ENCODE assay signal across 18 cellular contexts in the genomic region with DNA sequence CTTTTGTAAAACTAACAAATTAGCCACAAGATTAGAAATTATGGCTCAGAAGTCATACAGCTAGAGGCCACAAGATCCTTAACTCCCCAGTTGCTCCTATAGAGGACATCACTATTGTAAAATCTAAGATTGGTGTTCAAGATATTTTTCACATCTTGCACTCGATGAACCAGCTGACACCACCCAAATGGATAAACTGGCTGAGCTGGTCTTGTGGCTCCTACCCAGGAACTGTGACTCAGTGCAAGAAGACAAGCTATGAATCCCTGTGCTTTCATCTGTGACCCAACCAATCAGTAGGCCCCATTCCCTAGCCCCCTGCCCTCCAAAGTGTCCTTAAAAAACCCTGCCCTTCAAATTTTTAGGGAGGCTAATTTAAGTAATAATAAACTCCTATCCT. TPM values are rescaled to one million over a fixed set of nuclear protein-coding genes. Genes with fewer than 3 reads are reported as not detected.
DNase-seq lines count a peak whose midpoint lies in the region; ATAC-seq and TF ChIP-seq lines count a peak whose summit lies in the region.
"Had no signal": no experiment of that assay in that cellular context is flagged by ENCODE, and none has a peak within 500 bp of the region (broad histone marks: within the 10 kb centered on the region; RNA-seq: fewer than 3 reads in every experiment).

No MANE protein-coding gene starts in this region.

- peaks cover 77% of the 10 kb centered on the region for H3K27me3 ChIP-seq in PC-3 (ENCODE audit: low read length)
- H3K27me3 ChIP-seq in CD4-positive, alpha-beta memory T cell (ENCODE audit: insufficient read depth, low read length), result peaks cover 7% of the 10 kb centered on the region
- H3K27me3 ChIP-seq: BLaER1 had no signal

- H3F3A ChIP-seq in PC-3 (ENCODE audit: low read length, unreplicated experiment), result no peaks in the 10 kb centered on the region

- no peaks in the 10 kb centered on the region for H3K9me2 ChIP-seq in PC-3 (replicated peaks; ENCODE audit: low read length)

- H3K27ac ChIP-seq in PC-3 (ENCODE audit: low read length) (no peak overlapping the region), epithelial cell of prostate (no peak overlapping the region)
- no peak overlapping the region for H3K27ac ChIP-seq in CD4-positive, alpha-beta memory T cell (ENCODE audit: low read depth, low read length)
- H3K27ac ChIP-seq: BLaER1 had no signal

- H3K4me2 ChIP-seq in PC-3 (ENCODE audit: low read length), result no peak overlapping the region
- H3K4me2 ChIP-seq: BLaER1 had no signal

- H3K27ac Mint-ChIP-seq in Calu3 (ENCODE audit: unreplicated experiment) (no peak overlapping the region), T-cell (no peak overlapping the region)
- H3K27ac Mint-ChIP-seq in CD4-positive, alpha-beta memory T cell, result no peak overlapping the region
- H3K27ac Mint-ChIP-seq: CD14-positive monocyte; CD8-positive, alpha-beta T cell; H9 had no signal

- no peaks in the 10 kb centered on the region for H4K20me1 ChIP-seq in PC-3 (ENCODE audit: low read length)
- H4K20me1 ChIP-seq: BLaER1 had no signal

- intact Hi-C loops in Calu3 (cut with micrococcal nuclease; ENCODE audit: unreplicated experiment) (no loop called here), PC-3 (cut with micrococcal nuclease) (no loop called here), cardiac septum (cut with DNase I) (no loop called here)
- intact Hi-C loops in CD4-positive, alpha-beta memory T cell (cut with micrococcal nuclease), result no loop called here

- no peak for ATAC-seq in PC-3
- no peak for ATAC-seq in T-cell (replicated peaks in 1 of 4)
- ATAC-seq: CD8-positive, alpha-beta T cell; GM12878 had no signal

- H3K36me3 Mint-ChIP-seq in Calu3 (ENCODE audit: insufficient read depth, unreplicated experiment) (no peaks in the 10 kb centered on the region), T-cell (no peaks in the 10 kb centered on the region)
- peaks cover 0 to 3% of the 10 kb centered on the region in 2 donors for H3K36me3 Mint-ChIP-seq in CD4-positive, alpha-beta memory T cell
- H3K36me3 Mint-ChIP-seq: CD14-positive monocyte; CD8-positive, alpha-beta T cell had no signal

- BruUV-seq in Calu3 (replicated peaks; lab: Mats Ljungman, UMichigan) (no TSS peak), PC-3 (replicated peaks; lab: Mats Ljungman, UMichigan) (no TSS peak)

- H3K9me3 Mint-ChIP-seq in Calu3 (ENCODE audit: low read depth, unreplicated experiment), result no peaks in the 10 kb centered on the region
- peaks cover 0 to 3% (median 0%) of the 10 kb centered on the region in 8 donors for H3K9me3 Mint-ChIP-seq in CD4-positive, alpha-beta memory T cell
- H3K9me3 Mint-ChIP-seq in T-cell, result no peaks in the 10 kb centered on the region
- H3K9me3 Mint-ChIP-seq: CD8-positive, alpha-beta T cell; H9 had no signal

- H3K4me1 ChIP-seq in PC-3 (ENCODE audit: insufficient read depth, low read length), result no peaks in the 10 kb centered on the region
- no peaks in the 10 kb centered on the region for H3K4me1 ChIP-seq in CD4-positive, alpha-beta memory T cell (ENCODE audit: insufficient read depth, low read length)
- H3K4me1 ChIP-seq: BLaER1 had no signal

- H3K9ac ChIP-seq in PC-3 (ENCODE audit: low read length), result no peak overlapping the region
- H3K9ac ChIP-seq: BLaER1 had no signal

- H3K4me3 ChIP-seq in PC-3 (ENCODE audit: low read length) (no peak overlapping the region), fibroblast of mammary gland (ENCODE audit: control insufficient read depth, low read depth, low read length) (no peak overlapping the region)
- no peak overlapping the region for H3K4me3 ChIP-seq in CD4-positive, alpha-beta memory T cell (ENCODE audit: low read length in 2 of 2)
- H3K4me3 ChIP-seq: BLaER1, GM12878 had no signal

- H3K4me1 Mint-ChIP-seq in Calu3 (ENCODE audit: low read depth, unreplicated experiment) (no peaks in the 10 kb centered on the region), T-cell (no peaks in the 10 kb centered on the region)
- H3K4me1 Mint-ChIP-seq in CD4-positive, alpha-beta memory T cell, result no peaks in the 10 kb centered on the region
- H3K4me1 Mint-ChIP-seq: CD14-positive monocyte had no signal

- H3K4me3 Mint-ChIP-seq in Calu3 (ENCODE audit: low read depth, unreplicated experiment), result no peak overlapping the region
- H3K4me3 Mint-ChIP-seq in CD4-positive, alpha-beta memory T cell, result no peak overlapping the region
- H3K4me3 Mint-ChIP-seq in T-cell, result no peak overlapping the region
- H3K4me3 Mint-ChIP-seq: CD14-positive monocyte; CD8-positive, alpha-beta T cell; H9 had no signal

- H3K27me3 Mint-ChIP-seq in Calu3 (ENCODE audit: unreplicated experiment) (peaks cover 68% of the 10 kb centered on the region), T-cell (peaks cover 15 to 16% of the 10 kb centered on the region in 2 donors)
- H3K27me3 Mint-ChIP-seq in CD4-positive, alpha-beta memory T cell, result peaks cover 10 to 17% of the 10 kb centered on the region in 2 donors

- H2AFZ ChIP-seq in PC-3 (ENCODE audit: low read length), result no peak overlapping the region

- POLR2A ChIA-PET in PC-3 (lab: Charles Lee; ENCODE audit: unreplicated experiment) (no interaction called here), T-cell (lab: Charles Lee) (no interaction called here)
- POLR2A ChIA-PET in CD4-positive, alpha-beta memory T cell (lab: Charles Lee; ENCODE audit: partially characterized antibody), result no interaction called here

- peak; percentile 6 for DNase-seq in Calu3
- DNase-seq in PC-3, result peak; percentile 14
- peak; percentile 33 for DNase-seq in epithelial cell of prostate (ENCODE audit: low read depth, low spot score)
- peak; percentile 2 for DNase-seq in fibroblast of mammary gland (ENCODE audit: low read depth)
- DNase-seq in cardiac septum (ENCODE audit: low spot score), result no peak
- DNase-seq in CD4-positive, alpha-beta memory T cell, result no peak
- DNase-seq in T-cell, result no peak
- DNase-seq in globus pallidus (ENCODE audit: low spot score), result no peak
- DNase-seq: 8988T; CD8-positive, alpha-beta T cell; DMS 273 treated with DMSO at 0.1 percent for 48 hours; DMS53; DND-41; EL; H9 had no signal

- no peaks in the 10 kb centered on the region for H3K36me3 ChIP-seq in PC-3 (ENCODE audit: low read depth, low read length)
- no peaks in the 10 kb centered on the region for H3K36me3 ChIP-seq in CD4-positive, alpha-beta memory T cell (ENCODE audit: insufficient read depth, low read length)
- H3K36me3 ChIP-seq: BLaER1 had no signal

- CTCF ChIA-PET in Calu3 (lab: Charles Lee) (no interaction called here), PC-3 (lab: Charles Lee) (no interaction called here), T-cell (lab: Charles Lee) (no interaction called here)
- CTCF ChIA-PET in CD4-positive, alpha-beta memory T cell (lab: Charles Lee; ENCODE audit: partially characterized antibody), result no interaction called here

- TF ChIP-seq CTCF in Calu3 (IDR thresholded peaks at IDR 0.05; ENCODE audit: unreplicated experiment) (no peak), PC-3 (conservative IDR thresholded peaks at IDR 0.05; ENCODE audit: low read depth, low read length) (no peak), fibroblast of mammary gland (conservative IDR thresholded peaks at IDR 0.05; ENCODE audit: control insufficient read depth, insufficient read depth, low read depth, low read length) (no peak)

- no peaks in the 10 kb centered on the region for H3K9me3 ChIP-seq in PC-3 (ENCODE audit: low read length)
- H3K9me3 ChIP-seq in CD4-positive, alpha-beta memory T cell (ENCODE audit: control insufficient read depth in 1 of 2, low read length in 2 of 2), result no peaks in the 10 kb centered on the region

- no peaks in the 10 kb centered on the region for H3K79me2 ChIP-seq in PC-3 (ENCODE audit: low read length)

RNA-seq across cellular contexts. Expression of gene R3HCC1L, which starts 27.9 kb away (rescaled TPM):
- total RNA-seq in Calu3 (2022) (11.8 and 12.4 TPM in 2 replicates), PC-3 (2014; rRNA removed) (11.7 and 15.3 TPM in 2 replicates), cardiac septum (6.8 TPM), T-cell (10 to 100 TPM; 21.5 to 23.4 (median 22.6) TPM)
- 10 to 100 TPM; 27.2 to 30.4 TPM for total RNA-seq in CD4-positive, alpha-beta memory T cell
- polyA plus RNA-seq in CD4-positive, alpha-beta memory T cell, result 10 to 100 TPM in 1 of 2 donors, 1 to 10 TPM in 1; 7.0 to 13.8 TPM

Comparison
In these comparisons a context has a peak if more than half of its experiments do, and no peak if none do; other contexts are left out.
1. DNase-seq: peak in Calu3 (single experiment), PC-3 (single experiment), epithelial cell of prostate (single experiment) and fibroblast of mammary gland (single experiment); none in cardiac septum (single experiment), CD4-positive, alpha-beta memory T cell (0 of 5), T-cell (0 of 34) and globus pallidus (single experiment).